24 cellular contexts compared by ENCODE assay signal in genomic region chr6:49384913-49385312, GRCh38.
DNase-seq lines count a peak whose midpoint lies in the region; ATAC-seq, FAIRE-seq and TF ChIP-seq lines count a peak whose summit lies in the region.
"Had no signal": no experiment of that assay in that cellular context is flagged by ENCODE, and none has a peak within 500 bp of the region (broad histone marks: within the 10 kb centered on the region; RNA-seq: fewer than 3 reads in every experiment).

No MANE protein-coding gene starts in this region.

- H3K27ac Mint-ChIP-seq in activated CD4-positive, alpha-beta T cell treated with anti-CD3 and anti-CD28 coated beads, Interleukin-2, amount 10 ng/mL, durations not matched to agents 24 days and 14 days = no peak overlapping the region
- no peak overlapping the region for H3K27ac Mint-ChIP-seq in stimulated activated effector memory CD8-positive, alpha-beta T cell treated with anti-CD3 and anti-CD28 coated beads, Interleukin-12 subunit alpha, Interleukin-12 subunit beta, amount 100 ng/mL, for 72 hours
- H3K27ac Mint-ChIP-seq: CD4-positive, CD25-positive, alpha-beta regulatory T cell had no signal

- TF ChIP-seq CTCF in bronchial epithelial cell (IDR thresholded peaks at IDR 0.05; ENCODE audit: insufficient read depth, low read length, severe bottlenecking) (no peak), fibroblast of the aortic adventitia (IDR thresholded peaks at IDR 0.05; ENCODE audit: insufficient read depth, low read length) (no peak), tibial artery (IDR thresholded peaks at IDR 0.05) (no peak)

- no peak overlapping the region for H3K27ac ChIP-seq in tibial artery
- H3K27ac ChIP-seq: PC-9, RWPE1 had no signal

- no peaks in the 10 kb centered on the region for H3K9me3 ChIP-seq in tibial artery
- H3K9me3 ChIP-seq: BE2C had no signal

- FAIRE-seq in bronchial epithelial cell (lab: Jason Lieb, UNC) = no peak
- FAIRE-seq: GM12891 had no signal

- no peak overlapping the region for H3K4me3 ChIP-seq in bronchial epithelial cell (ENCODE audit: low read depth, low read length)
- no peak overlapping the region for H3K4me3 ChIP-seq in fibroblast of the aortic adventitia (ENCODE audit: low read depth, low read length)
- no peak overlapping the region for H3K4me3 ChIP-seq in tibial artery
- H3K4me3 ChIP-seq: PC-9 had no signal

- H3K27me3 ChIP-seq in bronchial epithelial cell (ENCODE audit: control insufficient read depth, insufficient read depth, low read length) (no peaks in the 10 kb centered on the region), tibial artery (no peaks in the 10 kb centered on the region)
- H3K27me3 ChIP-seq: BE2C had no signal

- peak; percentile 8 for DNase-seq in NCI-H82 (lab: John Stamatoyannopoulos, UW)
- DNase-seq in NCI-H82 treated with DMSO at 0.1 percent for 48 hours (lab: John Stamatoyannopoulos, UW; ENCODE audit: unreplicated experiment) = no peak
- peak; percentile 21 for DNase-seq in bronchial epithelial cell (ENCODE audit: low read depth)
- DNase-seq in fibroblast of the aortic adventitia (ENCODE audit: low read depth) = peak; percentile 46
- no peak for DNase-seq in tibial artery
- no peak for DNase-seq in putamen (ENCODE audit: low spot score)
- no peak for DNase-seq in activated CD4-positive, alpha-beta T cell treated with anti-CD3 and anti-CD28 coated beads, Interleukin-2, amount 10 ng/mL, durations not matched to agents 24 days and 14 days
- DNase-seq in stimulated activated effector memory CD8-positive, alpha-beta T cell treated with anti-CD3 and anti-CD28 coated beads, Interleukin-12 subunit alpha, Interleukin-12 subunit beta, amount 100 ng/mL, for 72 hours (ENCODE audit: low spot score in 2 of 2) = no peak
- DNase-seq: 8988T; BE2C; CD4-positive, CD25-positive, alpha-beta regulatory T cell; COR-L47; DMS 273 treated with DMSO at 0.1 percent for 48 hours; EL; GOT3; KG1; NCI-H1417 treated with DMSO at 0.1 percent for 48 hours; NCI-H187 treated with DMSO at 0.1 percent for 48 hours; NCI-H2227 treated with DMSO at 0.1 percent for 48 hours; NCI-H524; PC-9; SIG-M5 had no signal

- no peaks in the 10 kb centered on the region for H3K36me3 ChIP-seq in bronchial epithelial cell (ENCODE audit: control insufficient read depth, insufficient read depth, low read length)
- H3K36me3 ChIP-seq in tibial artery = no peaks in the 10 kb centered on the region
- H3K36me3 ChIP-seq: BE2C had no signal

- no peaks in the 10 kb centered on the region for H3K27me3 Mint-ChIP-seq in activated CD4-positive, alpha-beta T cell treated with anti-CD3 and anti-CD28 coated beads, Interleukin-2, amount 10 ng/mL, durations not matched to agents 24 days and 14 days
- H3K27me3 Mint-ChIP-seq: CD4-positive, CD25-positive, alpha-beta regulatory T cell had no signal

- H3K9me3 Mint-ChIP-seq in activated CD4-positive, alpha-beta T cell treated with anti-CD3 and anti-CD28 coated beads, Interleukin-2, amount 10 ng/mL, durations not matched to agents 24 days and 14 days = no peaks in the 10 kb centered on the region
- peaks cover 4% of the 10 kb centered on the region for H3K9me3 Mint-ChIP-seq in stimulated activated effector memory CD8-positive, alpha-beta T cell treated with anti-CD3 and anti-CD28 coated beads, Interleukin-12 subunit alpha, Interleukin-12 subunit beta, amount 100 ng/mL, for 72 hours

- no peaks in the 10 kb centered on the region for H3K4me1 Mint-ChIP-seq in activated CD4-positive, alpha-beta T cell treated with anti-CD3 and anti-CD28 coated beads, Interleukin-2, amount 10 ng/mL, durations not matched to agents 24 days and 14 days
- no peaks in the 10 kb centered on the region for H3K4me1 Mint-ChIP-seq in stimulated activated effector memory CD8-positive, alpha-beta T cell treated with anti-CD3 and anti-CD28 coated beads, Interleukin-12 subunit alpha, Interleukin-12 subunit beta, amount 100 ng/mL, for 72 hours
- H3K4me1 Mint-ChIP-seq: CD4-positive, CD25-positive, alpha-beta regulatory T cell had no signal

- no peak overlapping the region for H3K4me3 Mint-ChIP-seq in activated CD4-positive, alpha-beta T cell treated with anti-CD3 and anti-CD28 coated beads, Interleukin-2, amount 10 ng/mL, durations not matched to agents 24 days and 14 days
- no peak overlapping the region for H3K4me3 Mint-ChIP-seq in stimulated activated effector memory CD8-positive, alpha-beta T cell treated with anti-CD3 and anti-CD28 coated beads, Interleukin-12 subunit alpha, Interleukin-12 subunit beta, amount 100 ng/mL, for 72 hours
- H3K4me3 Mint-ChIP-seq: CD4-positive, CD25-positive, alpha-beta regulatory T cell had no signal

- no peaks in the 10 kb centered on the region for H3K4me1 ChIP-seq in tibial artery
- H3K4me1 ChIP-seq: BE2C had no signal

- intact Hi-C loops in tibial artery (cut with DNase I; ENCODE audit: low total_unique reads) = no loop called here
- intact Hi-C loops in activated CD4-positive, alpha-beta T cell treated with anti-CD3 and anti-CD28 coated beads, Interleukin-2, amount 10 ng/mL, durations not matched to agents 24 days and 14 days (cut with micrococcal nuclease) = no loop called here

- H3K36me3 Mint-ChIP-seq in activated CD4-positive, alpha-beta T cell treated with anti-CD3 and anti-CD28 coated beads, Interleukin-2, amount 10 ng/mL, durations not matched to agents 24 days and 14 days (ENCODE audit: low read depth) = no peaks in the 10 kb centered on the region
- no peaks in the 10 kb centered on the region for H3K36me3 Mint-ChIP-seq in stimulated activated effector memory CD8-positive, alpha-beta T cell treated with anti-CD3 and anti-CD28 coated beads, Interleukin-12 subunit alpha, Interleukin-12 subunit beta, amount 100 ng/mL, for 72 hours
- H3K36me3 Mint-ChIP-seq: CD4-positive, CD25-positive, alpha-beta regulatory T cell had no signal

- ATAC-seq in stimulated activated effector memory CD8-positive, alpha-beta T cell treated with anti-CD3 and anti-CD28 coated beads, Interleukin-12 subunit alpha, Interleukin-12 subunit beta, amount 100 ng/mL, for 72 hours = no peak

Comparison
In these comparisons a context has a peak if more than half of its experiments do, and no peak if none do; other contexts are left out.
1. DNase-seq: peak in NCI-H82 (single experiment), bronchial epithelial cell (single experiment) and fibroblast of the aortic adventitia (single experiment); none in NCI-H82 treated with DMSO at 0.1 percent for 48 hours (single experiment), tibial artery (0 of 2), putamen (single experiment), activated CD4-positive, alpha-beta T cell treated with anti-CD3 and anti-CD28 coated beads, Interleukin-2, amount 10 ng/mL, durations not matched to agents 24 days and 14 days (single experiment) and stimulated activated effector memory CD8-positive, alpha-beta T cell treated with anti-CD3 and anti-CD28 coated beads, Interleukin-12 subunit alpha, Interleukin-12 subunit beta, amount 100 ng/mL, for 72 hours (0 of 2).